ENCODE assay signal across 8 cellular contexts in genomic region chr11:6568191-6568918, GRCh38. TPM values are rescaled to one million over a fixed set of nuclear protein-coding genes. Genes with fewer than 3 reads are reported as not detected.
DNase-seq lines count a peak whose midpoint lies in the region; ATAC-seq and TF ChIP-seq lines count a peak whose summit lies in the region.

No MANE protein-coding gene starts in this region.

- no peak for ATAC-seq in CD4-positive, CD25-positive, alpha-beta regulatory T cell (ENCODE audit: low read depth in 2 of 2)
- ATAC-seq in HG03095 (IDR thresholded peaks at IDR 0.05; ENCODE audit: unreplicated experiment) (no peak), HG02973 (IDR thresholded peaks at IDR 0.05; ENCODE audit: unreplicated experiment) (no peak)

- no peaks in the 10 kb centered on the region for H3K27me3 Mint-ChIP-seq in CD4-positive, CD25-positive, alpha-beta regulatory T cell

- no peak for DNase-seq in CD4-positive, CD25-positive, alpha-beta regulatory T cell
- DNase-seq in LNCaP clone FGC (ENCODE audit: low read depth) (peak; percentile 76), cardiac fibroblast (ENCODE audit: low read depth in 2 of 2) (peak; percentile 65 to 87), medulla oblongata (ENCODE audit: extremely low spot score) (peak; percentile 47), SK-N-DZ (ENCODE audit: low spot score) (no peak), SW 1271 (lab: John Stamatoyannopoulos, UW) (no peak)

- no peaks in the 10 kb centered on the region for H3K27me3 ChIP-seq in CD4-positive, CD25-positive, alpha-beta regulatory T cell (ENCODE audit: control insufficient read depth, insufficient read depth, low read length)

- H3K4me3 Mint-ChIP-seq in CD4-positive, CD25-positive, alpha-beta regulatory T cell: peak overlapping the region in 1 of 4 donors; percentile 6

- H3K9me3 ChIP-seq in CD4-positive, CD25-positive, alpha-beta regulatory T cell (ENCODE audit: control insufficient read depth in 2 of 2, low read length in 2 of 2): no peaks in the 10 kb centered on the region

- H3K4me1 ChIP-seq in CD4-positive, CD25-positive, alpha-beta regulatory T cell (ENCODE audit: control insufficient read depth, insufficient read depth, low read length, poor library complexity, severe bottlenecking): no peaks in the 10 kb centered on the region

- H3K9me3 Mint-ChIP-seq in CD4-positive, CD25-positive, alpha-beta regulatory T cell: no peaks in the 10 kb centered on the region

- peaks cover 42% of the 10 kb centered on the region for H3K36me3 Mint-ChIP-seq in CD4-positive, CD25-positive, alpha-beta regulatory T cell

- H3K4me1 Mint-ChIP-seq in CD4-positive, CD25-positive, alpha-beta regulatory T cell: peaks cover 0 to 10% (median 5%) of the 10 kb centered on the region in 4 donors

- H3K36me3 ChIP-seq in CD4-positive, CD25-positive, alpha-beta regulatory T cell (ENCODE audit: control insufficient read depth, insufficient read depth, low read length): no peaks in the 10 kb centered on the region

- H3K4me3 ChIP-seq in CD4-positive, CD25-positive, alpha-beta regulatory T cell (ENCODE audit: low read depth, low read length): no peak overlapping the region
- no peak overlapping the region for H3K4me3 ChIP-seq in LNCaP clone FGC (ENCODE audit: low read depth, low read length)
- H3K4me3 ChIP-seq in cardiac fibroblast (replicated peaks in 1 of 2; ENCODE audit: low read depth in 2 of 2, low read length in 2 of 2): no peak overlapping the region

- H3K27ac ChIP-seq in CD4-positive, CD25-positive, alpha-beta regulatory T cell (ENCODE audit: insufficient read depth, low read length, poor library complexity, severe bottlenecking): no peak overlapping the region

- peak overlapping the region in 2 of 3 donors; percentile 33 to 52 for H3K27ac Mint-ChIP-seq in CD4-positive, CD25-positive, alpha-beta regulatory T cell

- TF ChIP-seq CTCF in LNCaP clone FGC (IDR thresholded peaks at IDR 0.05; ENCODE audit: control insufficient read depth, extremely low read depth, insufficient read depth) (no peak), cardiac fibroblast (IDR thresholded peaks at IDR 0.05; ENCODE audit: low read depth, low read length) (no peak)

RNA-seq across cellular contexts. Expression of gene RRP8, which starts 35.1 kb away (rescaled TPM):
- 21.0 TPM for total RNA-seq in CD4-positive, CD25-positive, alpha-beta regulatory T cell
- polyA plus RNA-seq in CD4-positive, CD25-positive, alpha-beta regulatory T cell: 10 to 100 TPM; 22.5 to 30.9 (median 25.7) TPM
- 17.5 and 20.0 TPM in 2 replicates for polyA plus RNA-seq in SK-N-DZ (2014; cell fraction: cytosol; rRNA removed)
- 34.5 and 36.0 TPM in 2 replicates for polyA plus RNA-seq in SK-N-DZ (2014; cell fraction: nucleus; rRNA removed)

RNA-seq across cellular contexts. Expression of gene ILK, which starts 35.2 kb away (rescaled TPM):
- total RNA-seq in CD4-positive, CD25-positive, alpha-beta regulatory T cell: 62.9 TPM
- 100 to 1,000 TPM in 2 of 4 donors, 10 to 100 TPM in 2; 92.8 to 141 (median 115) TPM for polyA plus RNA-seq in CD4-positive, CD25-positive, alpha-beta regulatory T cell
- polyA plus RNA-seq in SK-N-DZ (2014; cell fraction: cytosol; rRNA removed): 79.8 and 90.3 TPM in 2 replicates
- polyA plus RNA-seq in SK-N-DZ (2014; cell fraction: nucleus; rRNA removed): 74.2 and 89.2 TPM in 2 replicates

RNA-seq across cellular contexts. Expression of gene TAF10, which starts 43.7 kb away (rescaled TPM):
- 125 TPM for total RNA-seq in CD4-positive, CD25-positive, alpha-beta regulatory T cell
- 100 to 1,000 TPM; 254 to 386 (median 265) TPM for polyA plus RNA-seq in CD4-positive, CD25-positive, alpha-beta regulatory T cell
- polyA plus RNA-seq in SK-N-DZ (2014; cell fraction: cytosol; rRNA removed): 27.3 and 34.8 TPM in 2 replicates
- polyA plus RNA-seq in SK-N-DZ (2014; cell fraction: nucleus; rRNA removed): 64.6 and 76.8 TPM in 2 replicates

RNA-seq across cellular contexts. Expression of gene TPP1, which starts 50.9 kb away (rescaled TPM):
- 100 TPM for total RNA-seq in CD4-positive, CD25-positive, alpha-beta regulatory T cell
- 100 to 1,000 TPM; 135 to 165 (median 137) TPM for polyA plus RNA-seq in CD4-positive, CD25-positive, alpha-beta regulatory T cell
- 4.1 and 6.9 TPM in 2 replicates for polyA plus RNA-seq in SK-N-DZ (2014; cell fraction: cytosol; rRNA removed)
- 12.2 and 46.8 TPM in 2 replicates for polyA plus RNA-seq in SK-N-DZ (2014; cell fraction: nucleus; rRNA removed)

Comparison
In these comparisons a context has a peak if more than half of its experiments do, and no peak if none do; other contexts are left out.
1. DNase-seq: peak in LNCaP clone FGC (single experiment), cardiac fibroblast (2 of 2) and medulla oblongata (single experiment); none in CD4-positive, CD25-positive, alpha-beta regulatory T cell (0 of 3), SK-N-DZ (single experiment) and SW 1271 (0 of 2).